Comparison of ENCODE assay signal across 9 cellular contexts in the genomic region with DNA sequence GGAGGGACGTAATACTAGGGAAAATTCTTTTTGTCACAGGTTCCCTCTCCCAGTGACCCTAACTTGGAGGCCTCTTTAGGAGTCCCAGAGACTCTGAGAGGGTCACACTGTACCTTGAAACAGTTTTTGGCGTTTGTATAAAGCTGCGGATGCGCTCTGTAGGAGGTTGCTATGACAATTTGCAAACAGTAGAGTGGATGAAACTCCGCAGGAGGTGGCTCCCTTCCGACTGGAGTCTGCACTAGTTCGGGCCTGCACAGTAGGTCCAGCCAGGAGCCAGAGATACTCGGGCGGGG. TPM values are rescaled to one million over a fixed set of nuclear protein-coding genes. Genes with fewer than 3 reads are reported as not detected.
DNase-seq lines count a peak whose midpoint lies in the region; ATAC-seq, FAIRE-seq and TF ChIP-seq lines count a peak whose summit lies in the region.
"Had no signal": no experiment of that assay in that cellular context is flagged by ENCODE, and none has a peak within 500 bp of the region (broad histone marks: within the 10 kb centered on the region; RNA-seq: fewer than 3 reads in every experiment).

No MANE protein-coding gene starts in this region.

- ATAC-seq in pancreas (no peak), GM21423 (IDR thresholded peaks at IDR 0.05; ENCODE audit: unreplicated experiment) (no peak), HG03521 (IDR thresholded peaks at IDR 0.05; ENCODE audit: unreplicated experiment) (no peak)

- no peak overlapping the region for H3K4me3 ChIP-seq in OCI-LY7 (ENCODE audit: low read depth, low read length, poor library complexity, severe bottlenecking)
- peak overlapping the region in 1 of 2 donors; percentile 93 for H3K4me3 ChIP-seq in esophagus (ENCODE audit: low read depth in 1 of 2, low read length in 2 of 2)
- H3K4me3 ChIP-seq in pancreas: peak overlapping the region in 2 of 4 donors; percentile 90 to 94
- no peak overlapping the region for H3K4me3 ChIP-seq in brain microvascular endothelial cell (ENCODE audit: low read depth, low read length)

- FAIRE-seq in pancreas (lab: Jason Lieb, UNC): no peak
- FAIRE-seq: bronchial epithelial cell had no signal

- peaks cover 30% of the 10 kb centered on the region for H3K79me2 ChIP-seq in OCI-LY7 (ENCODE audit: insufficient read depth, low read depth, low read length)

- DNase-seq in OCI-LY7 (ENCODE audit: low spot score) (no peak), pancreas (no peak), NCI-H1417 treated with DMSO at 0.1 percent for 48 hours (lab: John Stamatoyannopoulos, UW) (no peak), brain microvascular endothelial cell (no peak)

- peaks cover 19% of the 10 kb centered on the region for H4K20me1 ChIP-seq in OCI-LY7 (ENCODE audit: insufficient read depth, low read length)

- H3K36me3 ChIP-seq in ES-I3 (ENCODE audit: insufficient read depth, low read length) (no peaks in the 10 kb centered on the region), OCI-LY7 (ENCODE audit: insufficient read depth, low read length) (no peaks in the 10 kb centered on the region), esophagus (ENCODE audit: control insufficient read depth in 2 of 2, insufficient read depth in 2 of 2, low read length in 1 of 2) (no peaks in the 10 kb centered on the region), pancreas (no peaks in the 10 kb centered on the region), brain microvascular endothelial cell (replicated peaks) (no peaks in the 10 kb centered on the region)

- POLR2A ChIA-PET in OCI-LY7 (lab: Charles Lee): interaction anchor here (0.9 to 1.3 kb wide), 3 partner anchors 14 to 17 kb away, joined by 3 to 4 read pairs (median 3); no protein-coding TSS in a partner anchor

- H3K9ac ChIP-seq in ES-I3 (ENCODE audit: low read depth, low read length): peak overlapping the region; percentile 73; the same call in 1 of the 2 replicates

- intact Hi-C loops in OCI-LY7 (cut with micrococcal nuclease; ENCODE audit: unreplicated experiment) (loop anchor here (5.0 kb wide), 1 partner anchor 195 kb away; no protein-coding TSS in a partner anchor), pancreas (cut with DNase I) (no loop called here)

- no peaks in the 10 kb centered on the region for H3K9me2 ChIP-seq in OCI-LY7 (ENCODE audit: insufficient read depth, low read length)

- no peak overlapping the region for H3K27ac ChIP-seq in OCI-LY7 (ENCODE audit: low read depth, low read length, poor library complexity, severe bottlenecking)
- peak overlapping the region; percentile 87 to 93 for H3K27ac ChIP-seq in esophagus (ENCODE audit: low read depth in 2 of 2, low read length in 1 of 2)
- H3K27ac ChIP-seq in pancreas: peak overlapping the region; percentile 88 to 98 (median 96)
- H3K27ac ChIP-seq in brain microvascular endothelial cell: no peak overlapping the region

- BruUV-seq in OCI-LY7 (replicated peaks; lab: Mats Ljungman, UMichigan): no TSS peak

- WGBS in esophagus, 2 donors: 36 to 41% methylated on average over 9 of the region's 9 CpGs
- WGBS in pancreas, 2 donors: 73% methylated on average over 9 of the region's 9 CpGs

- CTCF ChIA-PET in OCI-LY7 (lab: Charles Lee; ENCODE audit: unreplicated experiment): no interaction called here

- no peaks in the 10 kb centered on the region for H3K9me3 ChIP-seq in ES-I3 (ENCODE audit: control insufficient read depth, insufficient read depth, low read length)
- no peaks in the 10 kb centered on the region for H3K9me3 ChIP-seq in OCI-LY7 (ENCODE audit: low read length)
- H3K9me3 ChIP-seq in esophagus (ENCODE audit: control insufficient read depth in 2 of 2, insufficient read depth in 1 of 2, low read depth in 1 of 2, low read length in 1 of 2): no peaks in the 10 kb centered on the region
- no peaks in the 10 kb centered on the region for H3K9me3 ChIP-seq in pancreas

- in situ Hi-C loops in brain microvascular endothelial cell (cut with HindIII; ENCODE audit: low pct_ligation_motif_present, low sequenced_read_pairs): no loop called here

- H3K27me3 ChIP-seq in esophagus (ENCODE audit: control insufficient read depth in 1 of 2, insufficient read depth in 2 of 2, low read length in 2 of 2): no peaks in the 10 kb centered on the region
- H3K27me3 ChIP-seq in pancreas: no peaks in the 10 kb centered on the region
- no peaks in the 10 kb centered on the region for H3K27me3 ChIP-seq in brain microvascular endothelial cell (replicated peaks)

- H3K4me2 ChIP-seq in OCI-LY7 (ENCODE audit: low read length): peak overlapping the region; percentile 93; the same call in 1 of the 2 replicates

- H3K4me1 ChIP-seq in ES-I3 (ENCODE audit: insufficient read depth, low read length): peaks cover 10% of the 10 kb centered on the region
- peaks cover 25% of the 10 kb centered on the region for H3K4me1 ChIP-seq in OCI-LY7 (ENCODE audit: insufficient read depth, low read length, poor library complexity, severe bottlenecking)
- H3K4me1 ChIP-seq in esophagus (ENCODE audit: control insufficient read depth in 2 of 2, insufficient read depth in 2 of 2, low read length in 1 of 2): peaks cover 0 to 3% of the 10 kb centered on the region in 2 donors
- peaks cover 0 to 17% (median under 1%) of the 10 kb centered on the region in 3 donors for H3K4me1 ChIP-seq in pancreas

- TF ChIP-seq CTCF in OCI-LY7 (conservative IDR thresholded peaks at IDR 0.05; ENCODE audit: low read length) (no peak), pancreas (IDR thresholded peaks at IDR 0.05) (no peak), brain microvascular endothelial cell (IDR thresholded peaks at IDR 0.05; ENCODE audit: low read depth, low read length, missing control alignments) (no peak)

- H2AFZ ChIP-seq in OCI-LY7 (ENCODE audit: low read length): no peak overlapping the region

RNA-seq across cellular contexts. Expression of gene DYRK2, which starts 1.3 kb away (rescaled TPM):
- 25.3 and 30.6 TPM in 2 replicates for total RNA-seq in OCI-LY7 (2014; rRNA removed; shearing (Covaris generic))
- total RNA-seq in OCI-LY7 (2022) (31.5 and 32.3 TPM in 2 replicates), pancreas (10 to 100 TPM; 11.6 to 25.8 (median 13.0) TPM)
- polyA plus RNA-seq in esophagus (1 to 10 TPM; 3.2 to 6.2 TPM), pancreas (1 to 10 TPM; 2.6 to 6.2 TPM)

Comparison
In these comparisons a context has a peak if more than half of its experiments do, and no peak if none do; other contexts are left out.
1. H3K27ac ChIP-seq: peak in esophagus (2 of 2) and pancreas (4 of 4); none in OCI-LY7 (single experiment) and brain microvascular endothelial cell (single experiment).